ENCODE assay signal across 18 cellular contexts in genomic region chrX:129596077-129596476, GRCh38. TPM values are rescaled to one million over a fixed set of nuclear protein-coding genes. Genes with fewer than 3 reads are reported as not detected.
A peak's percentile ranks its signal among the peaks of the same experiment; 100 is the strongest.
DNase-seq lines count a peak whose midpoint lies in the region; ATAC-seq and TF ChIP-seq lines count a peak whose summit lies in the region.
"Had no signal": no experiment of that assay in that cellular context is flagged by ENCODE, and none has a peak within 500 bp of the region (broad histone marks: within the 10 kb centered on the region; RNA-seq: fewer than 3 reads in every experiment).

No MANE protein-coding gene starts in this region.

- TF ChIP-seq CTCF in VCaP (conservative IDR thresholded peaks at IDR 0.05) (no peak), osteocyte (IDR thresholded peaks at IDR 0.05) (no peak), tibial artery (IDR thresholded peaks at IDR 0.05) (no peak)

- DNase-seq in ELF-1 (ENCODE audit: low read depth, low spot score): peak; percentile 51
- peak; percentile 32 for DNase-seq in osteocyte (ENCODE audit: extremely low spot score, unreplicated experiment)
- no peak for DNase-seq in NCI-H526 treated with DMSO at 0.1 percent for 48 hours (lab: John Stamatoyannopoulos, UW)
- no peak for DNase-seq in tibial artery
- DNase-seq: 8988T; ACHN; Caco-2; Calu3; CD4-positive, alpha-beta T cell; CD8-positive, alpha-beta T cell; DMS79 treated with DMSO at 0.1 percent for 48 hours; EL; GF-D8 had no signal

- H3K27ac ChIP-seq in VCaP (0 out of 2 replicates have a peak overlapping the region, but pooled peaks have one; percentile 13), tibial artery (no peak overlapping the region)
- H3K27ac ChIP-seq: BLaER1 treated with 17β-estradiol and CSF1 and Interleukin-3, amounts not matched to agents 10 nM and 100 nM; C4-2B had no signal

- H3K27me3 Mint-ChIP-seq in osteocyte (ENCODE audit: unreplicated experiment): no peaks in the 10 kb centered on the region
- H3K27me3 Mint-ChIP-seq: B cell; CD4-positive, alpha-beta T cell had no signal

- H3K4me3 Mint-ChIP-seq in osteocyte (ENCODE audit: unreplicated experiment): no peak overlapping the region
- H3K4me3 Mint-ChIP-seq: B cell; CD4-positive, alpha-beta T cell; CD8-positive, alpha-beta T cell had no signal

- H3K9me3 Mint-ChIP-seq in osteocyte (ENCODE audit: unreplicated experiment): no peaks in the 10 kb centered on the region
- H3K9me3 Mint-ChIP-seq: CD4-positive, alpha-beta T cell; CD8-positive, alpha-beta T cell had no signal

- ATAC-seq in HG02763 (IDR thresholded peaks at IDR 0.05; ENCODE audit: unreplicated experiment): no peak
- ATAC-seq: CD8-positive, alpha-beta T cell had no signal

- no peaks in the 10 kb centered on the region for H3K27me3 ChIP-seq in tibial artery

- H3K27ac Mint-ChIP-seq in osteocyte (ENCODE audit: unreplicated experiment): no peak overlapping the region
- H3K27ac Mint-ChIP-seq: B cell; CD4-positive, alpha-beta T cell; CD8-positive, alpha-beta T cell had no signal

- no peak overlapping the region for H3K4me3 ChIP-seq in tibial artery
- H3K4me3 ChIP-seq: BLaER1 treated with 17β-estradiol and CSF1 and Interleukin-3, amounts not matched to agents 10 nM and 100 nM had no signal

- intact Hi-C loops in tibial artery (cut with DNase I; ENCODE audit: low total_unique reads): loop anchor here (10.0 kb wide), 1 partner anchor 439 kb away; no protein-coding TSS in a partner anchor

- peaks cover 0 to 15% (median 4%) of the 10 kb centered on the region in 3 donors for H3K36me3 ChIP-seq in tibial artery

- H3K4me1 ChIP-seq in tibial artery: peaks cover 0 to 2% (median 0%) of the 10 kb centered on the region in 4 donors
- H3K4me1 ChIP-seq: BLaER1 treated with 17β-estradiol and CSF1 and Interleukin-3, amounts not matched to agents 10 nM and 100 nM; Caco-2 had no signal

- peaks cover 14% of the 10 kb centered on the region for H3K36me3 Mint-ChIP-seq in osteocyte (ENCODE audit: unreplicated experiment)

- H3K4me1 Mint-ChIP-seq in osteocyte (ENCODE audit: unreplicated experiment): peaks cover 12% of the 10 kb centered on the region
- H3K4me1 Mint-ChIP-seq: B cell had no signal

- H3K9me3 ChIP-seq in tibial artery: no peaks in the 10 kb centered on the region
- H3K9me3 ChIP-seq: BLaER1 treated with 17β-estradiol and CSF1 and Interleukin-3, amounts not matched to agents 10 nM and 100 nM; Caco-2 had no signal

RNA-seq across cellular contexts. Expression of gene OCRL, which starts 56.0 kb away (rescaled TPM):
- 49.8 and 52.8 TPM in 2 replicates for total RNA-seq in osteocyte

RNA-seq across cellular contexts. Expression of gene APLN, which starts 58.7 kb away (rescaled TPM):
- total RNA-seq in osteocyte: 0.38 and 0.39 TPM in 2 replicates
- total RNA-seq: B cell; CD4-positive, alpha-beta T cell; CD8-positive, alpha-beta T cell had no signal

Comparison
In these comparisons a context has a peak if more than half of its experiments do, and no peak if none do; other contexts are left out.
1. DNase-seq: peak in ELF-1 (single experiment) and osteocyte (single experiment); none in NCI-H526 treated with DMSO at 0.1 percent for 48 hours (single experiment) and tibial artery (0 of 2).